ENCODE assay signal across 23 cellular contexts in genomic region chr6:160510976-160511617, GRCh38.
A peak's percentile ranks its signal among the peaks of the same experiment; 100 is the strongest.
DNase-seq lines count a peak whose midpoint lies in the region; ATAC-seq and TF ChIP-seq lines count a peak whose summit lies in the region.
"Had no signal": no experiment of that assay in that cellular context is flagged by ENCODE, and none has a peak within 500 bp of the region (broad histone marks: within the 10 kb centered on the region; RNA-seq: fewer than 3 reads in every experiment).

No MANE protein-coding gene starts in this region.

- no peaks in the 10 kb centered on the region for H3K9me3 ChIP-seq in liver (ENCODE audit: control insufficient read depth in 4 of 4, low read length in 3 of 4)
- H3K9me3 ChIP-seq: BE2C had no signal

- no peaks in the 10 kb centered on the region for H3K27me3 ChIP-seq in liver (ENCODE audit: control insufficient read depth in 4 of 4, insufficient read depth in 4 of 4, low read length in 3 of 4)
- H3K27me3 ChIP-seq: BE2C, BLaER1 had no signal

- no peak for DNase-seq in immature natural killer cell
- DNase-seq in left lobe of liver (ENCODE audit: low spot score) = peak; percentile 51
- no peak for DNase-seq in glutamatergic neuron
- no peak for DNase-seq in cerebellar cortex (ENCODE audit: low spot score)
- DNase-seq in LoVo (ENCODE audit: low spot score) = no peak
- DNase-seq: 8988T; ACHN; BE2C; C1 segment of cervical spinal cord; CD4-positive, alpha-beta memory T cell; CD4-positive, CD25-positive, alpha-beta regulatory T cell; CD8-positive, alpha-beta memory T cell; COR-L47; DMS 273 treated with DMSO at 0.1 percent for 48 hours; DMS153; DMS79; DND-41; EL; GDM1 had no signal

- peaks cover 0 to 13% (median 2%) of the 10 kb centered on the region in 6 donors for H3K9me3 Mint-ChIP-seq in immature natural killer cell
- peaks cover 3% of the 10 kb centered on the region for H3K9me3 Mint-ChIP-seq in glutamatergic neuron (ENCODE audit: unreplicated experiment)

- peaks cover 3 to 31% (median 13%) of the 10 kb centered on the region in 3 donors for H3K36me3 Mint-ChIP-seq in immature natural killer cell
- H3K36me3 Mint-ChIP-seq in glutamatergic neuron (ENCODE audit: unreplicated experiment) = no peaks in the 10 kb centered on the region
- H3K36me3 Mint-ChIP-seq: CD14-positive monocyte had no signal

- H3K4me3 Mint-ChIP-seq in immature natural killer cell (no peak overlapping the region), glutamatergic neuron (ENCODE audit: unreplicated experiment) (no peak overlapping the region)
- H3K4me3 Mint-ChIP-seq: CD14-positive monocyte; CD4-positive, alpha-beta memory T cell; CD4-positive, CD25-positive, alpha-beta regulatory T cell; CD8-positive, alpha-beta memory T cell had no signal

- H3K27ac Mint-ChIP-seq in immature natural killer cell = peak overlapping the region in 4 of 6 donors; percentile 32 to 67 (median 40)
- no peak overlapping the region for H3K27ac Mint-ChIP-seq in glutamatergic neuron (ENCODE audit: unreplicated experiment)
- H3K27ac Mint-ChIP-seq: CD4-positive, alpha-beta memory T cell; CD4-positive, CD25-positive, alpha-beta regulatory T cell; CD8-positive, alpha-beta memory T cell had no signal

- no peak overlapping the region for H3K9ac ChIP-seq in liver (ENCODE audit: low read depth in 1 of 2, low read length in 2 of 2)
- H3K9ac ChIP-seq: BLaER1 had no signal

- no peaks in the 10 kb centered on the region for H3K36me3 ChIP-seq in liver (ENCODE audit: control insufficient read depth in 4 of 4, insufficient read depth in 3 of 4, low read depth in 1 of 4, low read length in 3 of 4)
- H3K36me3 ChIP-seq: BE2C, BLaER1 had no signal

- H3K27me3 Mint-ChIP-seq in immature natural killer cell (ENCODE audit: low read depth in 3 of 3) (peaks cover 0 to 2% (median 2%) of the 10 kb centered on the region in 3 donors), glutamatergic neuron (ENCODE audit: unreplicated experiment) (peaks cover 2% of the 10 kb centered on the region)
- H3K27me3 Mint-ChIP-seq: CD4-positive, alpha-beta memory T cell had no signal

- H3K4me1 Mint-ChIP-seq in immature natural killer cell (peaks cover 52 to 71% of the 10 kb centered on the region in 2 donors), glutamatergic neuron (ENCODE audit: low read depth, unreplicated experiment) (peaks cover 14% of the 10 kb centered on the region)
- H3K4me1 Mint-ChIP-seq: CD14-positive monocyte had no signal

- H3K27ac ChIP-seq in liver (ENCODE audit: low read depth in 1 of 2, low read length in 2 of 2) = peak overlapping the region; percentile 73 to 82
- H3K27ac ChIP-seq: BLaER1 had no signal

- peak; percentile 69 for ATAC-seq in left lobe of liver
- ATAC-seq: GM12878 had no signal

- no peak for TF ChIP-seq RAD21 in liver (IDR thresholded peaks at IDR 0.05)

- TF ChIP-seq CTCF in liver (IDR thresholded peaks at IDR 0.05; ENCODE audit: low read depth, low read length, missing input control) (no peak), glutamatergic neuron (IDR thresholded peaks at IDR 0.05; ENCODE audit: partially characterized antibody, unreplicated experiment) (no peak)

- peaks cover 12 to 45% (median 40%) of the 10 kb centered on the region in 4 donors for H3K4me1 ChIP-seq in liver (ENCODE audit: control insufficient read depth in 4 of 4, insufficient read depth in 4 of 4, low read length in 3 of 4)
- H3K4me1 ChIP-seq: BE2C had no signal

- peak overlapping the region; percentile 61 to 83 (median 68) for H3K4me3 ChIP-seq in liver (ENCODE audit: low read depth in 1 of 3, low read length in 3 of 3)
- H3K4me3 ChIP-seq: BLaER1, GM12878 had no signal

- 32% methylated on average over 4 of the region's 4 CpGs for WGBS in liver

TF ChIP-seq in liver, 16 proteins besides CTCF, POLR2A, EP300 and RAD21:
- TF ChIP-seq YY1 (IDR thresholded peaks at IDR 0.05) (peak; percentile 68), FOXA2 (IDR thresholded peaks at IDR 0.05) (peak; percentile 67), TAF1 (conservative IDR thresholded peaks at IDR 0.05) (peak; percentile 97), GABPA (IDR thresholded peaks at IDR 0.05 in 1 of 2, conservative IDR thresholded peaks at IDR 0.05 in 1 of 2) (no peak), ZBTB33 (IDR thresholded peaks at IDR 0.05) (no peak), NR2F2 (IDR thresholded peaks at IDR 0.05) (no peak), JUND (IDR thresholded peaks at IDR 0.05) (peak in 1 of 2 donors; percentile 23), FOXA1 (IDR thresholded peaks at IDR 0.05) (peak; percentile 46), HNF4G (IDR thresholded peaks at IDR 0.05) (no peak), MAX (IDR thresholded peaks at IDR 0.05) (no peak), RXRA (IDR thresholded peaks at IDR 0.05) (peak; percentile 56 to 73), ATF3 (IDR thresholded peaks at IDR 0.05) (peak; percentile 35), SP1 (IDR thresholded peaks at IDR 0.05) (peak; percentile 62), EGR1 (IDR thresholded peaks at IDR 0.05; ENCODE audit: low read depth in 2 of 2) (no peak), HNF4A (conservative IDR thresholded peaks at IDR 0.05) (peak; percentile 30 to 57), REST (IDR thresholded peaks at IDR 0.05) (peak; percentile 72)
